8 cellular contexts compared by ENCODE assay signal in the genomic region with DNA sequence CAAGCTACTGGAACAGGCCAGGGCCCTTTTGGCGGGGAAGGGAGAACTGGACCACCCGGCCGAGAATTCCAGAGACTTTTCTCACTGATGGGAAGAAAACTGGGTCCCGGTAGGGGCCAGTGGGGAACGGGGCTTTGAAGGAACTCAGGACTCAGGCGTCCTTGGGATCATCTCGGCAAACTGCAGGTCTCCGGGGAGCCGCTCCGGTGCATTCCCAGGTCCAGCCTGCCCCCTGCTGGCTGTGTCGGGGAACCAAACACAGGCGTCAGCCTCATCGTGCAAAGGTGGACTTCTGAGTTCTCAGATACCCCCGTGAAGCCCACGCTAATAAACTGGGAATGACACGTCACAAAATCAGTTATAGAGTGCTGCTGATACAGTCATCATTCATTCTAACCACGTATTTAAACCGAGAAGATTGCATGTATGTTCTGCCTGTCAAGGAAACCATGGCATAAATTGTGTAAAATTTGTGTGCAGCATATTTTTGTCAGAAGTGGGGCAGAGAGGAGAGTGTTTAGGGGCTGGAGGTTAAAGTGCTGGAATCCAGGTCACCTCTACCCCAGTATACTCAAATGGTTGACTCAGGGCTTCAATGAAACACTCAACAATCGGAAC.
DNase-seq lines count a peak whose midpoint lies in the region; ATAC-seq and TF ChIP-seq lines count a peak whose summit lies in the region.

No MANE protein-coding gene starts in this region.

- no peaks in the 10 kb centered on the region for H3K4me1 ChIP-seq in aorta (ENCODE audit: control insufficient read depth in 1 of 2, insufficient read depth in 2 of 2, low read length in 2 of 2)

- H3K27ac ChIP-seq in aorta (ENCODE audit: low read depth in 1 of 2, low read length in 2 of 2) = no peak overlapping the region

- 5% methylated on average over 19 of the region's 19 CpGs for WGBS in aorta, 2 donors

- DNase-seq in AG08395 (ENCODE audit: low spot score) (peak; percentile 88), GM13976 (ENCODE audit: low spot score) (peak; percentile 91), NCI-H345 treated with DMSO at 0.1 percent for 48 hours (lab: John Stamatoyannopoulos, UW; ENCODE audit: unreplicated experiment) (peak; percentile 20), foreskin melanocyte (peak; percentile 22), omental fat pad (ENCODE audit: low spot score) (peak; percentile 41), aorta (peak; percentile 82 to 93)
- DNase-seq in activated T-cell treated with anti-CD3 and anti-CD28 coated beads, Interleukin-2, amount 50 U/mL, for 48 hours = peak; percentile 75 to 77

- intact Hi-C loops in aorta (cut with DNase I) = loop anchor here (1.0 to 10.0 kb wide), 5 partner anchors 75 to 385 kb away; partner anchors contain the start of gene CPXM2 (in 1 of the 2)

- no peak overlapping the region for H3K4me3 ChIP-seq in aorta (ENCODE audit: low read length in 2 of 2)

- H3K9me3 ChIP-seq in aorta (ENCODE audit: control insufficient read depth, low read length) = no peaks in the 10 kb centered on the region

- no peak for ATAC-seq in omental fat pad (ENCODE audit: low FRiP score)
- peak; percentile 89 for ATAC-seq in aorta (ENCODE audit: low FRiP score)
- ATAC-seq in HG03354 (IDR thresholded peaks at IDR 0.05; ENCODE audit: poor library complexity, severe bottlenecking, unreplicated experiment) = no peak

- no peaks in the 10 kb centered on the region for H3K36me3 ChIP-seq in aorta (ENCODE audit: control insufficient read depth in 1 of 2, insufficient read depth in 2 of 2, low read length in 1 of 2)

- in situ Hi-C loops in GM13976 (cut with MboI; ENCODE audit: low sequenced_read_pairs, unreplicated experiment) = loop anchor here (5.0 to 25.0 kb wide), 2 partner anchors 385 to 880 kb away; no protein-coding TSS in a partner anchor

- TF ChIP-seq CTCF in GM13976 (IDR thresholded peaks at IDR 0.05; ENCODE audit: borderline replicate concordance, control extremely low read depth, extremely low read depth, insufficient read depth, missing control alignments) (peak; percentile 86), omental fat pad (IDR thresholded peaks at IDR 0.05) (peak in 1 of 3 donors; percentile 55)

- H3K27me3 ChIP-seq in aorta (ENCODE audit: control insufficient read depth in 1 of 2, insufficient read depth in 2 of 2, low read length in 1 of 2) = no peaks in the 10 kb centered on the region

Comparison
In these comparisons a context has a peak if more than half of its experiments do, and no peak if none do; other contexts are left out.
1. DNase-seq: peak in every context shown above with its lines; median percentile 91 in GM13976; 88 in AG08395; 88 in aorta; 76 in activated T-cell treated with anti-CD3 and anti-CD28 coated beads, Interleukin-2, amount 50 U/mL, for 48 hours; 41 in omental fat pad; 22 in foreskin melanocyte; 20 in NCI-H345 treated with DMSO at 0.1 percent for 48 hours.